Comparison of ENCODE assay signal across 22 cellular contexts in genomic region chr10:95284807-95285206, GRCh38. TPM values are rescaled to one million over a fixed set of nuclear protein-coding genes. Genes with fewer than 3 reads are reported as not detected.
DNase-seq lines count a peak whose midpoint lies in the region; ATAC-seq and TF ChIP-seq lines count a peak whose summit lies in the region.
"Had no signal": no experiment of that assay in that cellular context is flagged by ENCODE, and none has a peak within 500 bp of the region (broad histone marks: within the 10 kb centered on the region; RNA-seq: fewer than 3 reads in every experiment).

No MANE protein-coding gene starts in this region.

- CTCF ChIA-PET in activated CD8-positive, alpha-beta T cell treated with anti-CD3 and anti-CD28 coated beads for 36 hours (lab: Charles Lee) = interaction anchor here (1.8 kb wide), 1 partner anchor 41 kb away, joined by 4 read pairs; no protein-coding TSS in a partner anchor

- no peak for TF ChIP-seq EP300 in stomach (IDR thresholded peaks at IDR 0.05)

- no peak for TF ChIP-seq CTCF in heart right ventricle (IDR thresholded peaks at IDR 0.05)
- no peak for TF ChIP-seq CTCF in stomach (IDR thresholded peaks at IDR 0.05)
- no peak for TF ChIP-seq CTCF in activated CD8-positive, alpha-beta T cell treated with anti-CD3 and anti-CD28 coated beads for 36 hours (IDR thresholded peaks at IDR 0.05)

- intact Hi-C loops in heart right ventricle (cut with DNase I) (loop anchor here in 3 of 10 donors (5.0 kb wide), 3 partner anchors 33 to 52 kb away; no protein-coding TSS in a partner anchor), Right ventricle myocardium superior (cut with DNase I) (no loop called here), right cardiac atrium (cut with DNase I) (loop anchor here in 1 of 4 donors (5.0 kb wide), 1 partner anchor 38 kb away; no protein-coding TSS in a partner anchor), stomach (cut with DNase I; ENCODE audit: low total_unique reads) (no loop called here)
- intact Hi-C loops in activated CD8-positive, alpha-beta T cell treated with anti-CD3 and anti-CD28 coated beads for 36 hours (cut with micrococcal nuclease) = no loop called here

- H3K4me3 Mint-ChIP-seq in activated CD8-positive, alpha-beta T cell treated with anti-CD3 and anti-CD28 coated beads for 36 hours = no peak overlapping the region
- H3K4me3 Mint-ChIP-seq: activated CD4-positive, alpha-beta memory T cell treated with anti-CD3 and anti-CD28 coated beads for 36 hours; T-helper 17 cell had no signal

- ATAC-seq in heart right ventricle = no peak
- ATAC-seq in Right ventricle myocardium superior (ENCODE audit: poor library complexity) = no peak
- ATAC-seq in HG03064 (IDR thresholded peaks at IDR 0.05; ENCODE audit: low read depth, unreplicated experiment) = peak; percentile 54
- no peak for ATAC-seq in right cardiac atrium
- no peak for ATAC-seq in HG02981 (IDR thresholded peaks at IDR 0.05; ENCODE audit: unreplicated experiment)
- no peak for ATAC-seq in activated CD8-positive, alpha-beta T cell treated with anti-CD3 and anti-CD28 coated beads for 36 hours
- ATAC-seq: left lung, T-helper 17 cell had no signal

- no peaks in the 10 kb centered on the region for H3K4me1 Mint-ChIP-seq in activated CD8-positive, alpha-beta T cell treated with anti-CD3 and anti-CD28 coated beads for 36 hours (ENCODE audit: low read depth)

- no peaks in the 10 kb centered on the region for H3K9me3 ChIP-seq in heart right ventricle
- no peaks in the 10 kb centered on the region for H3K9me3 ChIP-seq in right cardiac atrium (ENCODE audit: control insufficient read depth, low read length)
- no peaks in the 10 kb centered on the region for H3K9me3 ChIP-seq in stomach
- H3K9me3 ChIP-seq: left lung, MG63 had no signal

- H3K27ac ChIP-seq in heart right ventricle = peak overlapping the region in 7 of 10 donors; percentile 21 to 98 (median 95)
- H3K27ac ChIP-seq in right cardiac atrium (ENCODE audit: low read length) = peak overlapping the region; percentile 64
- H3K27ac ChIP-seq in stomach = peak overlapping the region in 2 of 5 donors; percentile 32 to 41
- H3K27ac ChIP-seq: left lung had no signal

- H3K4me3 ChIP-seq in heart right ventricle (no peak overlapping the region), right cardiac atrium (ENCODE audit: low read length) (no peak overlapping the region), stomach (no peak overlapping the region)
- H3K4me3 ChIP-seq: left lung, MG63 had no signal

- H3K27me3 ChIP-seq in heart right ventricle (peaks cover 0 to 7% (median 0%) of the 10 kb centered on the region in 7 donors), right cardiac atrium (ENCODE audit: control insufficient read depth, insufficient read depth) (no peaks in the 10 kb centered on the region), stomach (peaks cover 0 to 4% (median 0%) of the 10 kb centered on the region in 3 donors)
- H3K27me3 ChIP-seq: MG63 had no signal

- 78 to 87% methylated on average over 3 of the region's 3 CpGs for WGBS in heart right ventricle, 2 donors
- WGBS in right cardiac atrium = 81% methylated on average over 3 of the region's 3 CpGs
- 71 to 93% (median 74%) methylated on average over 3 of the region's 3 CpGs for WGBS in stomach, 5 donors

- no peaks in the 10 kb centered on the region for H3K9me3 Mint-ChIP-seq in activated CD8-positive, alpha-beta T cell treated with anti-CD3 and anti-CD28 coated beads for 36 hours
- H3K9me3 Mint-ChIP-seq: activated CD4-positive, alpha-beta memory T cell treated with anti-CD3 and anti-CD28 coated beads for 36 hours had no signal

- H3K27me3 Mint-ChIP-seq in activated CD8-positive, alpha-beta T cell treated with anti-CD3 and anti-CD28 coated beads for 36 hours = peaks cover 26% of the 10 kb centered on the region

- peaks cover 12 to 100% (median 82%) of the 10 kb centered on the region in 9 donors for H3K4me1 ChIP-seq in heart right ventricle
- peaks cover 23% of the 10 kb centered on the region for H3K4me1 ChIP-seq in right cardiac atrium (ENCODE audit: control insufficient read depth, insufficient read depth, low read length)
- H3K4me1 ChIP-seq in stomach = peaks cover 34 to 82% (median 61%) of the 10 kb centered on the region in 4 donors

- no peaks in the 10 kb centered on the region for H3K36me3 Mint-ChIP-seq in activated CD8-positive, alpha-beta T cell treated with anti-CD3 and anti-CD28 coated beads for 36 hours (ENCODE audit: low read depth)
- H3K36me3 Mint-ChIP-seq: activated CD4-positive, alpha-beta memory T cell treated with anti-CD3 and anti-CD28 coated beads for 36 hours had no signal

- H3K27ac Mint-ChIP-seq in activated CD8-positive, alpha-beta T cell treated with anti-CD3 and anti-CD28 coated beads for 36 hours = no peak overlapping the region
- H3K27ac Mint-ChIP-seq: activated CD4-positive, alpha-beta memory T cell treated with anti-CD3 and anti-CD28 coated beads for 36 hours; T-helper 17 cell had no signal

- TF ChIP-seq POLR2A in stomach (IDR thresholded peaks at IDR 0.05) = no peak

- POLR2A ChIA-PET in activated CD8-positive, alpha-beta T cell treated with anti-CD3 and anti-CD28 coated beads for 36 hours (lab: Charles Lee) = no interaction called here

- no peak for DNase-seq in heart right ventricle
- no peak for DNase-seq in Right ventricle myocardium superior
- DNase-seq in right cardiac atrium = no peak
- DNase-seq in stomach = no peak
- no peak for DNase-seq in AG20443 (ENCODE audit: low spot score)
- no peak for DNase-seq in activated CD8-positive, alpha-beta T cell treated with anti-CD3 and anti-CD28 coated beads for 36 hours
- DNase-seq: activated CD4-positive, alpha-beta memory T cell treated with anti-CD3 and anti-CD28 coated beads for 36 hours; activated naive CD4-positive, alpha-beta T cell treated with anti-CD3 and anti-CD28 coated beads, Interleukin-2, amount 50 U/mL, for 16 hours; activated T-cell treated with anti-CD3 and anti-CD28 coated beads, Interleukin-2, amount 50 U/mL, for 1 hour; aorta; Calu3; effector CD8-positive, alpha-beta T cell; left lung; MG63; NCI-H1436 treated with DMSO at 0.1 percent for 48 hours; NCI-H2171; NCI-H69; OCI-M1; retina; T-helper 17 cell had no signal

- peaks cover 0 to 6% (median 0%) of the 10 kb centered on the region in 9 donors for H3K36me3 ChIP-seq in heart right ventricle
- no peaks in the 10 kb centered on the region for H3K36me3 ChIP-seq in stomach
- H3K36me3 ChIP-seq: left lung, MG63 had no signal

RNA-seq across cellular contexts. Expression of gene PDLIM1, which starts 6.0 kb away (rescaled TPM):
- 100 to 1,000 TPM; 201 to 467 (median 347) TPM for total RNA-seq in heart right ventricle
- 100 to 1,000 TPM; 152 to 247 TPM for polyA plus RNA-seq in heart right ventricle
- total RNA-seq in Right ventricle myocardium superior = 226 TPM
- total RNA-seq in right cardiac atrium = 100 to 1,000 TPM; 159 to 227 (median 169) TPM
- polyA plus RNA-seq in right cardiac atrium = 211 TPM
- total RNA-seq in stomach = 100 to 1,000 TPM in 2 of 5 donors, 10 to 100 TPM in 3; 41.7 to 231 (median 83.9) TPM
- 100 to 1,000 TPM; 168 to 289 (median 277) TPM for polyA plus RNA-seq in stomach
- 1 to 10 TPM in 1 of 2 experiments, under 1 TPM in 1; 0.74 to 1.1 TPM for total RNA-seq in activated CD8-positive, alpha-beta T cell treated with anti-CD3 and anti-CD28 coated beads for 36 hours

Comparison
In these comparisons a context has a peak if more than half of its experiments do, and no peak if none do; other contexts are left out.
1. RNA of gene PDLIM1, which starts 6.0 kb away (total RNA-seq): 201 to 467 TPM in heart right ventricle, 226 TPM in Right ventricle myocardium superior (single experiment), 159 to 227 TPM in right cardiac atrium and 41.7 to 231 TPM in stomach; 0.74 to 1.1 TPM in activated CD8-positive, alpha-beta T cell treated with anti-CD3 and anti-CD28 coated beads for 36 hours; every median in the first group is over 10 times any median in the second.